15 cellular contexts compared by ENCODE assay signal in genomic region chr4:139913995-139914394, GRCh38.
DNase-seq lines count a peak whose midpoint lies in the region; ATAC-seq and TF ChIP-seq lines count a peak whose summit lies in the region.
"Had no signal": no experiment of that assay in that cellular context is flagged by ENCODE, and none has a peak within 500 bp of the region (broad histone marks: within the 10 kb centered on the region; RNA-seq: fewer than 3 reads in every experiment).

No MANE protein-coding gene starts in this region.

- DNase-seq in GM04503 (ENCODE audit: low read depth): peak; percentile 52
- DNase-seq in amniotic epithelial cell (ENCODE audit: low read depth): peak; percentile 61
- DNase-seq in fibroblast of peridontal ligament (ENCODE audit: extremely low read depth): peak; percentile 84
- no peak for DNase-seq in spleen
- DNase-seq in NCI-H748 treated with DMSO at 0.1 percent for 48 hours (lab: John Stamatoyannopoulos, UW): no peak
- DNase-seq in NCI-H1694 treated with DMSO at 0.1 percent for 48 hours (lab: John Stamatoyannopoulos, UW): no peak
- DNase-seq: activated CD4-positive, alpha-beta T cell treated with anti-CD3 and anti-CD28 coated beads for 48 hours; activated T-cell treated with anti-CD3 and anti-CD28 coated beads, Interleukin-2, amount 50 U/mL, for 1 hour; CD8-positive, alpha-beta T cell; glutamatergic neuron; islet precursor cell; NCI-H510A; Peyer's patch had no signal

- H3K4me3 ChIP-seq in spleen: no peak overlapping the region
- H3K4me3 ChIP-seq: K562, Peyer's patch had no signal

- H3K36me3 ChIP-seq in spleen: no peaks in the 10 kb centered on the region
- H3K36me3 ChIP-seq: Peyer's patch had no signal

- no peaks in the 10 kb centered on the region for H3K27me3 ChIP-seq in spleen (replicated peaks in 1 of 7)
- H3K27me3 ChIP-seq: Peyer's patch had no signal

- WGBS in spleen, 5 donors: 40 to 60% (median 55%) methylated on average over 4 of the region's 4 CpGs

- no peak for ATAC-seq in HG03469 (IDR thresholded peaks at IDR 0.05; ENCODE audit: unreplicated experiment)
- ATAC-seq: CD8-positive, alpha-beta T cell; K562 had no signal

- peaks cover 0 to 48% (median 26%) of the 10 kb centered on the region in 6 donors for H3K4me1 ChIP-seq in spleen

- intact Hi-C loops in spleen (cut with DNase I; ENCODE audit: low total_unique reads): no loop called here

- H3K27ac ChIP-seq in spleen: peak overlapping the region in 7 of 8 donors; percentile 28 to 61 (median 35)

- H3K9me3 ChIP-seq in spleen: no peaks in the 10 kb centered on the region
- H3K9me3 ChIP-seq: Peyer's patch had no signal

- TF ChIP-seq POLR2A in spleen (IDR thresholded peaks at IDR 0.05): no peak

- TF ChIP-seq CTCF in spleen (IDR thresholded peaks at IDR 0.05 in 8 of 11, conservative IDR thresholded peaks at IDR 0.05 in 3 of 11): no peak

Comparison
In these comparisons a context has a peak if more than half of its experiments do, and no peak if none do; other contexts are left out.
1. DNase-seq: peak in GM04503 (single experiment), amniotic epithelial cell (single experiment) and fibroblast of peridontal ligament (single experiment); none in spleen (single experiment), NCI-H748 treated with DMSO at 0.1 percent for 48 hours (single experiment) and NCI-H1694 treated with DMSO at 0.1 percent for 48 hours (single experiment).